ENCODE assay signal across 8 cellular contexts in genomic region chr2:74833418-74834233, GRCh38. TPM values are rescaled to one million over a fixed set of nuclear protein-coding genes. Genes with fewer than 3 reads are reported as not detected.
DNase-seq lines count a peak whose midpoint lies in the region; ATAC-seq and TF ChIP-seq lines count a peak whose summit lies in the region.

TSS of gene HK2 (plus strand) at chr2:74834127. CDS start at chr2:74834581, 454 bp downstream.

- POLR2A ChIA-PET in SK-N-SH (lab: Yijun Ruan, JAX): interaction anchor here (0.6 to 3.9 kb wide), 3 partner anchors 17 to 518 kb away, joined by 3 to 13 read pairs (median 8); no protein-coding TSS in a partner anchor

- H3K4me1 ChIP-seq in Karpas-422 (ENCODE audit: low read length): peaks cover 52% of the 10 kb centered on the region
- peaks cover 0 to 25% of the 10 kb centered on the region in 2 experiments; a peak in 1 of 4 replicates for H3K4me1 ChIP-seq in SK-N-SH (ENCODE audit: control insufficient read depth in 1 of 2, insufficient read depth in 2 of 2, low read depth in 1 of 2, low read length in 1 of 2)
- peaks cover 5% of the 10 kb centered on the region for H3K4me1 ChIP-seq in ovary (ENCODE audit: insufficient read depth)
- H3K4me1 ChIP-seq in tibial artery: peaks cover 0 to 29% (median 13%) of the 10 kb centered on the region in 4 donors

- H4K20me1 ChIP-seq in Karpas-422 (ENCODE audit: insufficient read depth, low read depth, low read length): peaks cover 28% of the 10 kb centered on the region
- H4K20me1 ChIP-seq in SK-N-SH (ENCODE audit: insufficient read depth): no peaks in the 10 kb centered on the region

- H3K79me2 ChIP-seq in Karpas-422 (ENCODE audit: low read length) (peaks cover 47% of the 10 kb centered on the region), SK-N-SH (ENCODE audit: insufficient read depth) (peaks cover 4% of the 10 kb centered on the region; the same call in 1 of the 2 replicates)

- peaks cover 4% of the 10 kb centered on the region for H3K27me3 Mint-ChIP-seq in activated naive CD4-positive, alpha-beta T cell treated with anti-CD3 and anti-CD28 coated beads, Interleukin-2, amount 10 ng/mL, durations not matched to agents 7 days and 5 days

- TF ChIP-seq EP300 in SK-N-SH (IDR thresholded peaks at IDR 0.05; ENCODE audit: borderline replicate concordance in 1 of 2, low read depth in 1 of 2, low read length in 1 of 2): no peak
- TF ChIP-seq EP300 in ovary (IDR thresholded peaks at IDR 0.05): no peak

- H3K27ac ChIP-seq in Karpas-422 (ENCODE audit: low read length): peak within 1 kb of the TSS; percentile 68
- H3K27ac ChIP-seq in SK-N-SH (ENCODE audit: low read depth in 2 of 2, low read length in 1 of 2): peak within 1 kb of the TSS; percentile 11 to 77; a peak in 3 of 4 replicates
- peak within 1 kb of the TSS; percentile 21 to 70 for H3K27ac ChIP-seq in ovary
- peak within 1 kb of the TSS; percentile 84 to 91 for H3K27ac ChIP-seq in tibial artery

- 19% methylated on average over 31 of the region's 67 CpGs for WGBS in SK-N-SH (ENCODE audit: low lambda C conversion rate)
- 4 to 9% (median 6%) methylated on average over 24 to 67 of the region's 67 CpGs for WGBS in ovary, 3 donors

- intact Hi-C loops in ovary (cut with DNase I): loop anchor here in 2 of 4 donors (2.0 to 5.0 kb wide), 2 partner anchors 41 to 116 kb away; no protein-coding TSS in a partner anchor
- intact Hi-C loops in tibial artery (cut with DNase I; ENCODE audit: low total_unique reads): no loop called here

- no peaks in the 10 kb centered on the region for H3K9me2 ChIP-seq in Karpas-422 (replicated peaks; ENCODE audit: insufficient read depth, low read length)
- H3K9me2 ChIP-seq in SK-N-SH: no peaks in the 10 kb centered on the region

- H3K36me3 ChIP-seq in Karpas-422 (ENCODE audit: insufficient read depth, low read length) (peaks cover 13% of the 10 kb centered on the region), SK-N-SH (replicated peaks in 1 of 2; ENCODE audit: control insufficient read depth in 1 of 2, insufficient read depth in 2 of 2, low read length in 1 of 2) (no peaks in the 10 kb centered on the region), ovary (no peaks in the 10 kb centered on the region), tibial artery (no peaks in the 10 kb centered on the region)

- H3K36me3 Mint-ChIP-seq in activated naive CD4-positive, alpha-beta T cell treated with anti-CD3 and anti-CD28 coated beads, Interleukin-2, amount 10 ng/mL, durations not matched to agents 7 days and 5 days: peaks cover 28% of the 10 kb centered on the region

- TF ChIP-seq POLR2A in ovary (IDR thresholded peaks at IDR 0.05): peak; percentile 47

- peak within 1 kb of the TSS; percentile 94 for H3K27ac Mint-ChIP-seq in activated naive CD4-positive, alpha-beta T cell treated with anti-CD3 and anti-CD28 coated beads, Interleukin-2, amount 10 ng/mL, durations not matched to agents 7 days and 5 days

- H3K4me3 Mint-ChIP-seq in activated naive CD4-positive, alpha-beta T cell treated with anti-CD3 and anti-CD28 coated beads, Interleukin-2, amount 10 ng/mL, durations not matched to agents 7 days and 5 days: peak within 1 kb of the TSS; percentile 95

- TF ChIP-seq RAD21 in SK-N-SH (IDR thresholded peaks at IDR 0.05; ENCODE audit: low read length): 0 out of 2 replicates have a peak, but pooled peaks have one; percentile 6

- H3K9me3 Mint-ChIP-seq in activated naive CD4-positive, alpha-beta T cell treated with anti-CD3 and anti-CD28 coated beads, Interleukin-2, amount 10 ng/mL, durations not matched to agents 7 days and 5 days: no peaks in the 10 kb centered on the region

- H3F3A ChIP-seq in SK-N-SH (replicated peaks; ENCODE audit: insufficient read depth): peaks cover 11% of the 10 kb centered on the region

- TF ChIP-seq CTCF in SK-N-SH (IDR thresholded peaks at IDR 0.05) (no peak), ovary (IDR thresholded peaks at IDR 0.05) (no peak), tibial artery (IDR thresholded peaks at IDR 0.05) (no peak)

- CTCF ChIA-PET in SK-N-SH (lab: Yijun Ruan, JAX): interaction anchor here (0.9 to 6.1 kb wide), 11 partner anchors 13 to 143 kb away, joined by 3 to 63 read pairs (median 5); no protein-coding TSS in a partner anchor
- CTCF ChIA-PET in activated naive CD4-positive, alpha-beta T cell treated with anti-CD3 and anti-CD28 coated beads, Interleukin-2, amount 10 ng/mL, durations not matched to agents 7 days and 5 days (lab: Charles Lee): interaction anchor here (4.8 kb wide), 1 partner anchor 42 kb away, joined by 49 read pairs; no protein-coding TSS in a partner anchor

- ATAC-seq in GM21786 (IDR thresholded peaks at IDR 0.05; ENCODE audit: unreplicated experiment): peak; percentile 74

- H3K9me3 ChIP-seq in Karpas-422 (ENCODE audit: low read length) (no peaks in the 10 kb centered on the region), SK-N-SH (no peaks in the 10 kb centered on the region), ovary (no peaks in the 10 kb centered on the region), tibial artery (no peaks in the 10 kb centered on the region)

- peak within 1 kb of the TSS; percentile 89 for H2AFZ ChIP-seq in Karpas-422 (ENCODE audit: low read length)
- H2AFZ ChIP-seq in SK-N-SH (ENCODE audit: low read depth): peak within 1 kb of the TSS; percentile 95

- peak within 1 kb of the TSS; percentile 88 for H3K4me3 ChIP-seq in Karpas-422 (ENCODE audit: low read length)
- peak within 1 kb of the TSS; percentile 83 to 85 for H3K4me3 ChIP-seq in SK-N-SH (ENCODE audit: low read depth in 2 of 2, low read length in 1 of 2)
- peak within 1 kb of the TSS; percentile 65 for H3K4me3 ChIP-seq in ovary
- peak within 1 kb of the TSS; percentile 59 to 69 for H3K4me3 ChIP-seq in tibial artery

- peak within 1 kb of the TSS; percentile 89 for H3K4me2 ChIP-seq in Karpas-422 (ENCODE audit: low read depth, low read length, poor library complexity, severe bottlenecking)
- peak within 1 kb of the TSS; percentile 95 for H3K4me2 ChIP-seq in SK-N-SH

- peaks cover 53% of the 10 kb centered on the region for H3K4me1 Mint-ChIP-seq in activated naive CD4-positive, alpha-beta T cell treated with anti-CD3 and anti-CD28 coated beads, Interleukin-2, amount 10 ng/mL, durations not matched to agents 7 days and 5 days

- H3K9ac ChIP-seq in Karpas-422 (ENCODE audit: low read length) (peak within 1 kb of the TSS; percentile 90), SK-N-SH (peak within 1 kb of the TSS; percentile 67)

- H3K27me3 ChIP-seq in Karpas-422 (ENCODE audit: low read length) (no peaks in the 10 kb centered on the region), SK-N-SH (ENCODE audit: insufficient read depth) (no peaks in the 10 kb centered on the region), ovary (no peaks in the 10 kb centered on the region), tibial artery (no peaks in the 10 kb centered on the region)

- DNase-seq in ELF-1 (ENCODE audit: low read depth, low spot score): peak; percentile 93
- DNase-seq in Karpas-422: peak; percentile 98
- DNase-seq in SK-N-SH: peak; percentile 99
- DNase-seq in activated naive CD4-positive, alpha-beta T cell treated with anti-CD3 and anti-CD28 coated beads, Interleukin-2, amount 10 ng/mL, durations not matched to agents 7 days and 5 days: peak; percentile 88
- peak; percentile 88 for DNase-seq in glomerular visceral epithelial cell (ENCODE audit: extremely low spot score)
- DNase-seq in ovary: peak; percentile 87 to 92 (median 89)
- peak; percentile 77 to 94 for DNase-seq in tibial artery

TF ChIP-seq in SK-N-SH, 30 proteins besides CTCF, POLR2A, EP300 and RAD21:
- no peak for TF ChIP-seq GABPA (IDR thresholded peaks at IDR 0.05; ENCODE audit: low read depth)
- TF ChIP-seq TAF1 (IDR thresholded peaks at IDR 0.05; ENCODE audit: borderline replicate concordance, low read depth, low read length): peak; percentile 62; the same call in 1 of the 2 replicates
- TF ChIP-seq ZBTB33 (IDR thresholded peaks at IDR 0.05; ENCODE audit: borderline replicate concordance, low read depth): no peak
- peak; percentile 67 for TF ChIP-seq NRF1 (IDR thresholded peaks at IDR 0.05; ENCODE audit: low read depth, low read length)
- peak; percentile 91 for TF ChIP-seq MXI1 (IDR thresholded peaks at IDR 0.05; ENCODE audit: low read depth, low read length)
- peak; percentile 46 for TF ChIP-seq MAX (IDR thresholded peaks at IDR 0.05; ENCODE audit: low read depth)
- peak; percentile 12; the same call in 1 of the 2 replicates for TF ChIP-seq SMC3 (IDR thresholded peaks at IDR 0.05; ENCODE audit: low read depth, low read length)
- TF ChIP-seq RFX5 (IDR thresholded peaks at IDR 0.05; ENCODE audit: low read length): 0 out of 2 replicates have a peak, but pooled peaks have one; percentile 39
- TF ChIP-seq GATA2 (CRISPR knock-in tag; IDR thresholded peaks at IDR 0.05): no peak

RNA-seq across cellular contexts. Expression of gene HK2, which starts in this region (rescaled TPM):
- total RNA-seq in Karpas-422 (2014; rRNA removed; shearing (Covaris generic); ENCODE audit: low replicate concordance): 80.7 and 111 TPM in 2 replicates
- polyA plus RNA-seq in SK-N-SH (2012; rRNA removed): 13.5 and 15.1 TPM in 2 replicates
- 11.1 and 12.9 TPM in 2 replicates for polyA plus RNA-seq in SK-N-SH (2012; cell fraction: cytosol; rRNA removed)
- 11.8 and 13.6 TPM in 2 replicates for polyA plus RNA-seq in SK-N-SH (2012; cell fraction: nucleus; rRNA removed)
- total RNA-seq in ovary: 10 to 100 TPM; 11.8 to 39.4 (median 28.9) TPM
- 10 to 100 TPM; 19.0 to 46.7 TPM for polyA plus RNA-seq in ovary

Comparison
In these comparisons a context has a peak if more than half of its experiments do, and no peak if none do; other contexts are left out.
1. Peak in every context shown above with its lines: DNase-seq, ATAC-seq, H3K4me3 ChIP-seq and H3K27ac ChIP-seq.